ENCODE assay signal across 8 cellular contexts in the genomic region with DNA sequence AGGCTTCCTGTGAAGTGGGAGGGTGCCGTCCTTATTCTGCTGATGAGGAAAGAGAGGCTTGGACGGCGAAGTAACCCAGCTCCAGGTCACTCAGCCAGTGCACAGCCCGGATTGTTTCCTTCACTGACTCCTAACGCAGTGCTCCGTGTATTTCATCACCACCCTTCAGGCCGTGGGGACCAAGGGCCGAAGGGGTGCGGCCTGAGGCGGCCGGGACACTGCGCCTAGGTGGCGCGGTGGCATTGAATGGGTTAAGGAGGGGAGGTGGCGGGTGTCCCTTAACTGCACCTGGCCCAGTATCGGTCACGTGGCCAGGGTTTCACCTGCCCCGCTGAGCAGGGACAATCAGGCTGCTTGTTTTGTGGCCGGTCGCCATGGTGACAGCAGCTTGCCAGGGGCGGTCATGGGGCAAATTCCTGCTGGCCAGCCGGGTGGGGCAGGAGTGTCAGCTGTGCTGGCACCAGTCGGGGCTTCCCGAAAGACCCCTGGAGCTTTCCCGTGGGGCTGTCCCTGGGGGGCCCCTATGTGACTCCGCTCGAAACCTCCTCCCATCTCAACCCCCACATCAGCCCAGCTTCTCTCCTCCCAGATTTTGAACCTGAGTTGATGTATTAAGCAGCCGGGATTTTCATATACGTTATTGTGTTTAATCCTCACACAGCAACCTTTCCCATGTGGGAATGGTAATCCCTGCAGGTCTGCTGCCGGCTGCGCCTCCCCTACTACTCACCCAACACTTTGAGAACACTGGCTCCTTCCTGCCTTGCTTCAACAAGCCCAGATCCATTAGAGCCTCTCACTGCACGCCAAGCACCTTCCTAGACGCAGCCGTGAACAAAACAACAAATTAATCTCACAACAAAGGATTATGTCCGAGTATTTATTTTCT. TPM values are rescaled to one million over a fixed set of nuclear protein-coding genes. Genes with fewer than 3 reads are reported as not detected.
DNase-seq lines count a peak whose midpoint lies in the region; ATAC-seq, FAIRE-seq and TF ChIP-seq lines count a peak whose summit lies in the region.

No MANE protein-coding gene starts in this region.

- TF ChIP-seq POLR2A in HepG2 (IDR thresholded peaks at IDR 0.05; ENCODE audit: insufficient read depth in 1 of 2, low read depth in 2 of 2, low read length in 2 of 2) = no peak; a peak in 1 of 4 replicates

- H3K4me2 ChIP-seq in HepG2 (ENCODE audit: low read depth, low read length) = peak overlapping the region; percentile 94

- POLR2A ChIA-PET in HepG2 (lab: Yijun Ruan, JAX) = interaction anchor here (0.6 kb wide), 1 partner anchor 137 kb away, joined by 3 read pairs; no protein-coding TSS in a partner anchor
- POLR2A ChIA-PET in activated CD4-positive, alpha-beta T cell treated with anti-CD3 and anti-CD28 coated beads, Interleukin-2, amount 10 ng/mL, durations not matched to agents 7 days and 5 days (lab: Charles Lee) = no interaction called here

- no peak; the same call in 1 of the 2 replicates for TF ChIP-seq CTCF in 22Rv1 (IDR thresholded peaks at IDR 0.05)
- no peak for TF ChIP-seq CTCF in WERI-Rb-1 (IDR thresholded peaks at IDR 0.05; ENCODE audit: low read depth, low read length)
- no peak for TF ChIP-seq CTCF in HepG2 (CRISPR knock-in tag; IDR thresholded peaks at IDR 0.05)

- no peak for FAIRE-seq in HepG2 (lab: Jason Lieb, UNC)

- no peaks in the 10 kb centered on the region for H3K9me3 Mint-ChIP-seq in activated CD4-positive, alpha-beta T cell treated with anti-CD3 and anti-CD28 coated beads, Interleukin-2, amount 10 ng/mL, durations not matched to agents 7 days and 5 days

- peaks cover 31% of the 10 kb centered on the region for H3K4me1 ChIP-seq in HepG2 (ENCODE audit: insufficient read depth, low read length)

- H4K20me1 ChIP-seq in HepG2 (ENCODE audit: insufficient read depth, low read length) = no peaks in the 10 kb centered on the region

- H3K4me3 ChIP-seq in WERI-Rb-1 (ENCODE audit: low read depth, low read length) = peak overlapping the region; percentile 31
- H3K4me3 ChIP-seq in HepG2 (replicated peaks in 1 of 3; ENCODE audit: insufficient read depth in 1 of 3, low read depth in 2 of 3, low read length in 3 of 3) = peak overlapping the region; percentile 24 to 67 (median 45); a peak in 5 of 6 replicates

- CTCF ChIA-PET in HepG2 (lab: Yijun Ruan, JAX; ENCODE audit: low intra/inter-chr PET ratio, low total read pairs) = no interaction called here
- CTCF ChIA-PET in activated CD4-positive, alpha-beta T cell treated with anti-CD3 and anti-CD28 coated beads, Interleukin-2, amount 10 ng/mL, durations not matched to agents 7 days and 5 days (lab: Charles Lee) = interaction anchor here (0.6 to 1.2 kb wide), 2 partner anchors 8 to 55 kb away, joined by 3 to 6 read pairs; no protein-coding TSS in a partner anchor

- H3K4me1 Mint-ChIP-seq in activated CD4-positive, alpha-beta T cell treated with anti-CD3 and anti-CD28 coated beads, Interleukin-2, amount 10 ng/mL, durations not matched to agents 7 days and 5 days = peaks cover 4% of the 10 kb centered on the region

- peak in 1 of 2 experiments; percentile 27; a peak in 2 of 4 replicates for TF ChIP-seq EP300 in HepG2 (IDR thresholded peaks at IDR 0.05; ENCODE audit: low read depth in 2 of 2, low read length in 2 of 2)
- no peak for TF ChIP-seq EP300 in HepG2 (CRISPR knock-in tag; IDR thresholded peaks at IDR 0.05; ENCODE audit: borderline replicate concordance)

- H3K36me3 ChIP-seq in WERI-Rb-1 = no peaks in the 10 kb centered on the region
- no peaks in the 10 kb centered on the region for H3K36me3 ChIP-seq in HepG2 (replicated peaks in 1 of 2; ENCODE audit: control insufficient read depth in 1 of 2, insufficient read depth in 2 of 2, low read length in 2 of 2)

- no peak overlapping the region for H3K4me3 Mint-ChIP-seq in activated CD4-positive, alpha-beta T cell treated with anti-CD3 and anti-CD28 coated beads, Interleukin-2, amount 10 ng/mL, durations not matched to agents 7 days and 5 days

- DNase-seq in NAMALWA (ENCODE audit: low spot score) (peak; percentile 69), WERI-Rb-1 (peak; percentile 76), HepG2 (ENCODE audit: low spot score) (peak; percentile 85), KG1 (lab: John Stamatoyannopoulos, UW) (no peak)
- no peak for DNase-seq in activated CD4-positive, alpha-beta T cell treated with anti-CD3 and anti-CD28 coated beads, Interleukin-2, amount 10 ng/mL, durations not matched to agents 7 days and 5 days

- intact Hi-C loops in HepG2 (cut with micrococcal nuclease; ENCODE audit: unreplicated experiment) = loop anchor here (5.0 kb wide), 1 partner anchor 114 kb away; no protein-coding TSS in a partner anchor

- 20% methylated on average over 14 of the region's 35 CpGs for WGBS in HepG2 (ENCODE audit: low lambda C conversion rate)

- ATAC-seq in HepG2 (peak; percentile 57), GM21576 (IDR thresholded peaks at IDR 0.05; ENCODE audit: unreplicated experiment) (no peak), GM21360 (IDR thresholded peaks at IDR 0.05; ENCODE audit: unreplicated experiment) (no peak)

- H3K9me3 ChIP-seq in WERI-Rb-1 (ENCODE audit: severe bottlenecking) = no peaks in the 10 kb centered on the region
- no peaks in the 10 kb centered on the region for H3K9me3 ChIP-seq in HepG2 (ENCODE audit: low read length)

- H3K27ac ChIP-seq in 22Rv1 (peak overlapping the region; percentile 100), WERI-Rb-1 (peak overlapping the region; percentile 72), HepG2 (ENCODE audit: extremely low read length, insufficient read depth, low read length) (peak overlapping the region; percentile 34)

- no peaks in the 10 kb centered on the region for H3K79me2 ChIP-seq in HepG2 (ENCODE audit: insufficient read depth, low read length)

- no peaks in the 10 kb centered on the region for H3K27me3 Mint-ChIP-seq in activated CD4-positive, alpha-beta T cell treated with anti-CD3 and anti-CD28 coated beads, Interleukin-2, amount 10 ng/mL, durations not matched to agents 7 days and 5 days

- no TSS peak for BruUV-seq in HepG2 (replicated peaks; lab: Mats Ljungman, UMichigan)

- TF ChIP-seq RAD21 in HepG2 (CRISPR knock-in tag; IDR thresholded peaks at IDR 0.05) = no peak

- H3K36me3 Mint-ChIP-seq in activated CD4-positive, alpha-beta T cell treated with anti-CD3 and anti-CD28 coated beads, Interleukin-2, amount 10 ng/mL, durations not matched to agents 7 days and 5 days (ENCODE audit: low read depth) = no peaks in the 10 kb centered on the region

- in situ Hi-C loops in HepG2 (cut with HindIII; ENCODE audit: extremely low pct_ligation_motif_present, low pct_unique_long_range_greater_than_20kb) = no loop called here

- no peak overlapping the region for H3K27ac Mint-ChIP-seq in activated CD4-positive, alpha-beta T cell treated with anti-CD3 and anti-CD28 coated beads, Interleukin-2, amount 10 ng/mL, durations not matched to agents 7 days and 5 days

- no peaks in the 10 kb centered on the region for H3K27me3 ChIP-seq in WERI-Rb-1 (ENCODE audit: insufficient read depth, low read depth, severe bottlenecking)
- no peaks in the 10 kb centered on the region for H3K27me3 ChIP-seq in HepG2 (ENCODE audit: control insufficient read depth in 1 of 2, insufficient read depth in 2 of 2, low read length in 2 of 2)

- H2AFZ ChIP-seq in HepG2 (ENCODE audit: low read length) = peak overlapping the region; percentile 51

- H3K9ac ChIP-seq in HepG2 (ENCODE audit: insufficient read depth, low read depth, low read length) = peak overlapping the region; percentile 67

RNA-seq across cellular contexts. Expression of gene ABHD11, which starts 4.4 kb away (rescaled TPM):
- 6.4 and 7.0 TPM in 2 replicates for total RNA-seq in HepG2 (2016; rRNA removed; fragmentation: Illumina TruSeq; extraction: Trizol)
- total RNA-seq in HepG2 (2016; cell fraction: cytosol; rRNA removed; fragmentation: Illumina TruSeq; extraction: Trizol; ENCODE audit: low read depth) = 2.5 and 2.8 TPM in 2 replicates
- total RNA-seq in HepG2 (2016; cell fraction: insoluble cytoplasmic fraction; rRNA removed; fragmentation: Illumina TruSeq; extraction: Trizol) = 6.2 and 6.4 TPM in 2 replicates
- 3.3 and 3.6 TPM in 2 replicates for total RNA-seq in HepG2 (2016; cell fraction: membrane; rRNA removed; fragmentation: Illumina TruSeq; extraction: Trizol)
- total RNA-seq in HepG2 (2016; cell fraction: nucleus; rRNA removed; fragmentation: Illumina TruSeq; extraction: Trizol) = 4.1 and 4.7 TPM in 2 replicates
- polyA plus RNA-seq in HepG2 (2011; rRNA removed) = 7.1 and 8.1 TPM in 2 replicates
- 3.7 and 7.1 TPM in 2 replicates for polyA plus RNA-seq in HepG2 (2011; cell fraction: cytosol; rRNA removed)
- polyA plus RNA-seq in HepG2 (2011; cell fraction: nucleus; rRNA removed) = 10.5 and 11.1 TPM in 2 replicates
- polyA plus RNA-seq in HepG2 (2012) = 2.0 and 3.1 TPM in 2 replicates
- polyA plus RNA-seq in HepG2 (2016; cell fraction: cytosol; fragmentation: Illumina TruSeq; extraction: Trizol; ENCODE audit: low read depth) = 1.7 and 1.9 TPM in 2 replicates
- polyA plus RNA-seq in HepG2 (2016; cell fraction: insoluble cytoplasmic fraction; fragmentation: Illumina TruSeq; extraction: Trizol; ENCODE audit: low read depth) = 7.3 and 7.9 TPM in 2 replicates
- 1.8 and 2.3 TPM in 2 replicates for polyA plus RNA-seq in HepG2 (2016; cell fraction: membrane; fragmentation: Illumina TruSeq; extraction: Trizol; ENCODE audit: low read depth)
- polyA plus RNA-seq in HepG2 (2016; cell fraction: nucleus; fragmentation: Illumina TruSeq; extraction: Trizol; ENCODE audit: insufficient read depth, low read depth) = 8.1 and 14.0 TPM in 2 replicates
- 8.6 and 26.6 TPM in 2 replicates for polyA minus RNA-seq in HepG2 (2011; rRNA and poly(A)+ RNA removed; ENCODE audit: low replicate concordance)
- polyA minus RNA-seq in HepG2 (2011; cell fraction: cytosol; rRNA and poly(A)+ RNA removed) = 0.89 and 2.6 TPM in 2 replicates
- polyA minus RNA-seq in HepG2 (2011; cell fraction: nucleus; rRNA and poly(A)+ RNA removed) = 6.2 and 11.3 TPM in 2 replicates
- total RNA-seq in activated CD4-positive, alpha-beta T cell treated with anti-CD3 and anti-CD28 coated beads, Interleukin-2, amount 10 ng/mL, durations not matched to agents 7 days and 5 days = 10 to 100 TPM; 13.3 to 15.6 TPM

RNA-seq across cellular contexts. Expression of gene STX1A, which starts 23.5 kb away (rescaled TPM):
- 2.9 and 6.1 TPM in 2 replicates for total RNA-seq in HepG2 (2016; rRNA removed; fragmentation: Illumina TruSeq; extraction: Trizol)
- total RNA-seq in HepG2 (2016; cell fraction: cytosol; rRNA removed; fragmentation: Illumina TruSeq; extraction: Trizol; ENCODE audit: low read depth) = 1.3 and 1.8 TPM in 2 replicates
- 3.3 and 5.7 TPM in 2 replicates for total RNA-seq in HepG2 (2016; cell fraction: insoluble cytoplasmic fraction; rRNA removed; fragmentation: Illumina TruSeq; extraction: Trizol)
- total RNA-seq in HepG2 (2016; cell fraction: membrane; rRNA removed; fragmentation: Illumina TruSeq; extraction: Trizol) = 2.4 and 4.1 TPM in 2 replicates
- 6.6 and 10.3 TPM in 2 replicates for total RNA-seq in HepG2 (2016; cell fraction: nucleus; rRNA removed; fragmentation: Illumina TruSeq; extraction: Trizol)
- polyA plus RNA-seq in HepG2 (2011; rRNA removed) = 12.2 and 14.8 TPM in 2 replicates
- 5.3 and 6.0 TPM in 2 replicates for polyA plus RNA-seq in HepG2 (2011; cell fraction: cytosol; rRNA removed)
- 75.2 and 75.4 TPM in 2 replicates for polyA plus RNA-seq in HepG2 (2011; cell fraction: nucleus; rRNA removed)
- 8.5 and 18.8 TPM in 2 replicates for polyA plus RNA-seq in HepG2 (2012)
- 0.94 and 1.4 TPM in 2 replicates for polyA plus RNA-seq in HepG2 (2016; cell fraction: cytosol; fragmentation: Illumina TruSeq; extraction: Trizol; ENCODE audit: low read depth)
- polyA plus RNA-seq in HepG2 (2016; cell fraction: insoluble cytoplasmic fraction; fragmentation: Illumina TruSeq; extraction: Trizol; ENCODE audit: low read depth) = 3.1 and 4.5 TPM in 2 replicates
- 2.3 and 2.5 TPM in 2 replicates for polyA plus RNA-seq in HepG2 (2016; cell fraction: membrane; fragmentation: Illumina TruSeq; extraction: Trizol; ENCODE audit: low read depth)
- polyA plus RNA-seq in HepG2 (2016; cell fraction: nucleus; fragmentation: Illumina TruSeq; extraction: Trizol; ENCODE audit: insufficient read depth, low read depth) = 26.8 and 37.4 TPM in 2 replicates
- polyA minus RNA-seq in HepG2 (2011; rRNA and poly(A)+ RNA removed; ENCODE audit: low replicate concordance) = 5.2 and 10.7 TPM in 2 replicates
- 1.7 and 3.1 TPM in 2 replicates for polyA minus RNA-seq in HepG2 (2011; cell fraction: cytosol; rRNA and poly(A)+ RNA removed)
- polyA minus RNA-seq in HepG2 (2011; cell fraction: nucleus; rRNA and poly(A)+ RNA removed) = 12.8 and 13.4 TPM in 2 replicates
- total RNA-seq in activated CD4-positive, alpha-beta T cell treated with anti-CD3 and anti-CD28 coated beads, Interleukin-2, amount 10 ng/mL, durations not matched to agents 7 days and 5 days = 1 to 10 TPM; 6.7 to 7.4 TPM

RNA-seq across cellular contexts. Expression of gene CLDN3, which starts 27.1 kb away (rescaled TPM):
- total RNA-seq in HepG2 (2016; rRNA removed; fragmentation: Illumina TruSeq; extraction: Trizol) = 0.31 TPM in 1 of 2 replicates, not detected in the other
- total RNA-seq in HepG2 (2016; cell fraction: cytosol; rRNA removed; fragmentation: Illumina TruSeq; extraction: Trizol; ENCODE audit: low read depth) = 0.40 TPM in 1 of 2 replicates, not detected in the other
- 0.32 TPM in 1 of 2 replicates, not detected in the other for total RNA-seq in HepG2 (2016; cell fraction: insoluble cytoplasmic fraction; rRNA removed; fragmentation: Illumina TruSeq; extraction: Trizol)
- 0.19 TPM in 1 of 2 replicates, not detected in the other for total RNA-seq in HepG2 (2016; cell fraction: membrane; rRNA removed; fragmentation: Illumina TruSeq; extraction: Trizol)
- total RNA-seq in HepG2 (2016; cell fraction: nucleus; rRNA removed; fragmentation: Illumina TruSeq; extraction: Trizol) = 0.40 and 0.50 TPM in 2 replicates
- polyA plus RNA-seq in HepG2 (2011; rRNA removed) = 0.51 and 0.59 TPM in 2 replicates
- 0.59 and 1.2 TPM in 2 replicates for polyA plus RNA-seq in HepG2 (2011; cell fraction: cytosol; rRNA removed)
- polyA plus RNA-seq in HepG2 (2011; cell fraction: nucleus; rRNA removed) = 0.71 and 1.2 TPM in 2 replicates
- polyA plus RNA-seq in HepG2 (2012) = 1.0 and 1.2 TPM in 2 replicates
- polyA plus RNA-seq in HepG2 (2016; cell fraction: cytosol; fragmentation: Illumina TruSeq; extraction: Trizol; ENCODE audit: low read depth) = 0.24 and 0.34 TPM in 2 replicates
- 0.24 and 0.32 TPM in 2 replicates for polyA plus RNA-seq in HepG2 (2016; cell fraction: insoluble cytoplasmic fraction; fragmentation: Illumina TruSeq; extraction: Trizol; ENCODE audit: low read depth)
- 0.38 and 0.39 TPM in 2 replicates for polyA plus RNA-seq in HepG2 (2016; cell fraction: membrane; fragmentation: Illumina TruSeq; extraction: Trizol; ENCODE audit: low read depth)
- polyA plus RNA-seq in HepG2 (2016; cell fraction: nucleus; fragmentation: Illumina TruSeq; extraction: Trizol; ENCODE audit: insufficient read depth, low read depth) = 0.49 and 1.4 TPM in 2 replicates
- polyA minus RNA-seq in HepG2 (2011; rRNA and poly(A)+ RNA removed; ENCODE audit: low replicate concordance) = 0.26 and 0.98 TPM in 2 replicates
- 0.49 and 1.1 TPM in 2 replicates for polyA minus RNA-seq in HepG2 (2011; cell fraction: cytosol; rRNA and poly(A)+ RNA removed)
- not detected in 2 replicates for polyA minus RNA-seq in HepG2 (2011; cell fraction: nucleus; rRNA and poly(A)+ RNA removed)
- not detected for total RNA-seq in activated CD4-positive, alpha-beta T cell treated with anti-CD3 and anti-CD28 coated beads, Interleukin-2, amount 10 ng/mL, durations not matched to agents 7 days and 5 days

RNA-seq across cellular contexts. Expression of gene BUD23, which starts 59.6 kb away (rescaled TPM):
- 37.5 and 47.5 TPM in 2 replicates for total RNA-seq in HepG2 (2016; rRNA removed; fragmentation: Illumina TruSeq; extraction: Trizol)
- 25.0 and 27.0 TPM in 2 replicates for total RNA-seq in HepG2 (2016; cell fraction: cytosol; rRNA removed; fragmentation: Illumina TruSeq; extraction: Trizol; ENCODE audit: low read depth)
- total RNA-seq in HepG2 (2016; cell fraction: insoluble cytoplasmic fraction; rRNA removed; fragmentation: Illumina TruSeq; extraction: Trizol) = 37.7 and 52.7 TPM in 2 replicates
- 22.7 and 27.6 TPM in 2 replicates for total RNA-seq in HepG2 (2016; cell fraction: membrane; rRNA removed; fragmentation: Illumina TruSeq; extraction: Trizol)
- total RNA-seq in HepG2 (2016; cell fraction: nucleus; rRNA removed; fragmentation: Illumina TruSeq; extraction: Trizol) = 36.5 and 38.0 TPM in 2 replicates
- 50.3 and 54.5 TPM in 2 replicates for polyA plus RNA-seq in HepG2 (2011; rRNA removed)
- polyA plus RNA-seq in HepG2 (2011; cell fraction: cytosol; rRNA removed) = 57.5 and 59.3 TPM in 2 replicates
- 61.1 and 71.4 TPM in 2 replicates for polyA plus RNA-seq in HepG2 (2011; cell fraction: nucleus; rRNA removed)
- 39.8 and 49.3 TPM in 2 replicates for polyA plus RNA-seq in HepG2 (2012)
- 23.2 and 24.2 TPM in 2 replicates for polyA plus RNA-seq in HepG2 (2016; cell fraction: cytosol; fragmentation: Illumina TruSeq; extraction: Trizol; ENCODE audit: low read depth)
- polyA plus RNA-seq in HepG2 (2016; cell fraction: insoluble cytoplasmic fraction; fragmentation: Illumina TruSeq; extraction: Trizol; ENCODE audit: low read depth) = 54.9 and 56.3 TPM in 2 replicates
- polyA plus RNA-seq in HepG2 (2016; cell fraction: membrane; fragmentation: Illumina TruSeq; extraction: Trizol; ENCODE audit: low read depth) = 27.2 and 30.8 TPM in 2 replicates
- 97.8 and 98.1 TPM in 2 replicates for polyA plus RNA-seq in HepG2 (2016; cell fraction: nucleus; fragmentation: Illumina TruSeq; extraction: Trizol; ENCODE audit: insufficient read depth, low read depth)
- polyA minus RNA-seq in HepG2 (2011; rRNA and poly(A)+ RNA removed; ENCODE audit: low replicate concordance) = 20.0 and 77.8 TPM in 2 replicates
- polyA minus RNA-seq in HepG2 (2011; cell fraction: cytosol; rRNA and poly(A)+ RNA removed) = 9.4 and 16.6 TPM in 2 replicates
- polyA minus RNA-seq in HepG2 (2011; cell fraction: nucleus; rRNA and poly(A)+ RNA removed) = 14.7 and 15.2 TPM in 2 replicates
- 10 to 100 TPM; 43.9 to 51.4 TPM for total RNA-seq in activated CD4-positive, alpha-beta T cell treated with anti-CD3 and anti-CD28 coated beads, Interleukin-2, amount 10 ng/mL, durations not matched to agents 7 days and 5 days

RNA-seq across cellular contexts. Expression of gene DNAJC30, which starts 59.7 kb away (rescaled TPM):
- total RNA-seq in HepG2 (2016; rRNA removed; fragmentation: Illumina TruSeq; extraction: Trizol) = 3.0 and 3.3 TPM in 2 replicates
- 1.3 TPM in 2 replicates for total RNA-seq in HepG2 (2016; cell fraction: cytosol; rRNA removed; fragmentation: Illumina TruSeq; extraction: Trizol; ENCODE audit: low read depth)
- total RNA-seq in HepG2 (2016; cell fraction: insoluble cytoplasmic fraction; rRNA removed; fragmentation: Illumina TruSeq; extraction: Trizol) = 2.7 and 3.2 TPM in 2 replicates
- 2.5 and 2.7 TPM in 2 replicates for total RNA-seq in HepG2 (2016; cell fraction: membrane; rRNA removed; fragmentation: Illumina TruSeq; extraction: Trizol)
- 2.6 and 2.8 TPM in 2 replicates for total RNA-seq in HepG2 (2016; cell fraction: nucleus; rRNA removed; fragmentation: Illumina TruSeq; extraction: Trizol)
- polyA plus RNA-seq in HepG2 (2011; rRNA removed) = 3.5 and 3.8 TPM in 2 replicates
- polyA plus RNA-seq in HepG2 (2011; cell fraction: cytosol; rRNA removed) = 3.7 and 5.6 TPM in 2 replicates
- polyA plus RNA-seq in HepG2 (2011; cell fraction: nucleus; rRNA removed) = 3.5 and 4.4 TPM in 2 replicates
- 2.0 and 4.5 TPM in 2 replicates for polyA plus RNA-seq in HepG2 (2012)
- polyA plus RNA-seq in HepG2 (2016; cell fraction: cytosol; fragmentation: Illumina TruSeq; extraction: Trizol; ENCODE audit: low read depth) = 1.9 and 2.1 TPM in 2 replicates
- 7.7 and 7.8 TPM in 2 replicates for polyA plus RNA-seq in HepG2 (2016; cell fraction: insoluble cytoplasmic fraction; fragmentation: Illumina TruSeq; extraction: Trizol; ENCODE audit: low read depth)
- 3.1 and 3.6 TPM in 2 replicates for polyA plus RNA-seq in HepG2 (2016; cell fraction: membrane; fragmentation: Illumina TruSeq; extraction: Trizol; ENCODE audit: low read depth)
- polyA plus RNA-seq in HepG2 (2016; cell fraction: nucleus; fragmentation: Illumina TruSeq; extraction: Trizol; ENCODE audit: insufficient read depth, low read depth) = 5.6 and 6.4 TPM in 2 replicates
- 8.4 and 10.1 TPM in 2 replicates for polyA minus RNA-seq in HepG2 (2011; rRNA and poly(A)+ RNA removed; ENCODE audit: low replicate concordance)
- polyA minus RNA-seq in HepG2 (2011; cell fraction: cytosol; rRNA and poly(A)+ RNA removed) = 2.0 and 3.3 TPM in 2 replicates
- polyA minus RNA-seq in HepG2 (2011; cell fraction: nucleus; rRNA and poly(A)+ RNA removed) = 7.7 and 9.3 TPM in 2 replicates
- 1 to 10 TPM; 8.7 to 9.1 TPM for total RNA-seq in activated CD4-positive, alpha-beta T cell treated with anti-CD3 and anti-CD28 coated beads, Interleukin-2, amount 10 ng/mL, durations not matched to agents 7 days and 5 days

Comparison
In these comparisons a context has a peak if more than half of its experiments do, and no peak if none do; other contexts are left out.
1. H3K27ac ChIP-seq: peak in every context shown above with its lines; median percentile 100 in 22Rv1; 72 in WERI-Rb-1; 34 in HepG2.
2. DNase-seq: peak in NAMALWA (single experiment), WERI-Rb-1 (single experiment) and HepG2 (single experiment); none in KG1 (single experiment) and activated CD4-positive, alpha-beta T cell treated with anti-CD3 and anti-CD28 coated beads, Interleukin-2, amount 10 ng/mL, durations not matched to agents 7 days and 5 days (single experiment).